Comparison of ENCODE assay signal across 1 cellular context in genomic region chr11:47494996-47495855, GRCh38.
TF ChIP-seq lines count a peak whose summit lies in the region.

No MANE protein-coding gene starts in this region.

TF ChIP-seq in GM12878, 131 proteins besides CTCF, POLR2A, EP300 and RAD21:
- TF ChIP-seq FOXM1 (IDR thresholded peaks at IDR 0.05; ENCODE audit: low read depth, low read length), result no peak
- no peak for TF ChIP-seq CEBPB (IDR thresholded peaks at IDR 0.05; ENCODE audit: borderline replicate concordance in 1 of 2, low read depth in 2 of 2, low read length in 2 of 2)
- TF ChIP-seq MXI1 (IDR thresholded peaks at IDR 0.05; ENCODE audit: low read depth, low read length), result no peak
- no peak for TF ChIP-seq MEF2A (IDR thresholded peaks at IDR 0.05; ENCODE audit: insufficient read depth, low read depth, low read length)
- no peak for TF ChIP-seq RUNX3 (IDR thresholded peaks at IDR 0.05; ENCODE audit: low read length)
- TF ChIP-seq ZBED1 (IDR thresholded peaks at IDR 0.05; ENCODE audit: borderline replicate concordance), result no peak
- no peak for TF ChIP-seq FOXK2 (IDR thresholded peaks at IDR 0.05)
- TF ChIP-seq, protein P1, sequence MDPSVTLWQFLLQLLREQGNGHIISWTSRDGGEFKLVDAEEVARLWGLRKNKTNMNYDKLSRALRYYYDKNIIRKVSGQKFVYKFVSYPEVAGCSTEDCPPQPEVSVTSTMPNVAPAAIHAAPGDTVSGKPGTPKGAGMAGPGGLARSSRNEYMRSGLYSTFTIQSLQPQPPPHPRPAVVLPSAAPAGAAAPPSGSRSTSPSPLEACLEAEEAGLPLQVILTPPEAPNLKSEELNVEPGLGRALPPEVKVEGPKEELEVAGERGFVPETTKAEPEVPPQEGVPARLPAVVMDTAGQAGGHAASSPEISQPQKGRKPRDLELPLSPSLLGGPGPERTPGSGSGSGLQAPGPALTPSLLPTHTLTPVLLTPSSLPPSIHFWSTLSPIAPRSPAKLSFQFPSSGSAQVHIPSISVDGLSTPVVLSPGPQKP (IDR thresholded peaks at IDR 0.05; ENCODE audit: low read depth, low read length), result no peak
- TF ChIP-seq SIX5 (IDR thresholded peaks at IDR 0.05; ENCODE audit: low read depth, low read length, severe bottlenecking), result no peak
- TF ChIP-seq ZZZ3 (IDR thresholded peaks at IDR 0.05; ENCODE audit: control insufficient read depth, insufficient read length, low read depth), result no peak
- TF ChIP-seq, protein P2, sequence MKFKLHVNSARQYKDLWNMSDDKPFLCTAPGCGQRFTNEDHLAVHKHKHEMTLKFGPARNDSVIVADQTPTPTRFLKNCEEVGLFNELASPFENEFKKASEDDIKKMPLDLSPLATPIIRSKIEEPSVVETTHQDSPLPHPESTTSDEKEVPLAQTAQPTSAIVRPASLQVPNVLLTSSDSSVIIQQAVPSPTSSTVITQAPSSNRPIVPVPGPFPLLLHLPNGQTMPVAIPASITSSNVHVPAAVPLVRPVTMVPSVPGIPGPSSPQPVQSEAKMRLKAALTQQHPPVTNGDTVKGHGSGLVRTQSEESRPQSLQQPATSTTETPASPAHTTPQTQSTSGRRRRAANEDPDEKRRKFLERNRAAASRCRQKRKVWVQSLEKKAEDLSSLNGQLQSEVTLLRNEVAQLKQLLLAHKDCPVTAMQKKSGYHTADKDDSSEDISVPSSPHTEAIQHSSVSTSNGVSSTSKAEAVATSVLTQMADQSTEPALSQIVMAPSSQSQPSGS (IDR thresholded peaks at IDR 0.05; ENCODE audit: low read length), result no peak
- TF ChIP-seq MYB (IDR thresholded peaks at IDR 0.05; ENCODE audit: borderline replicate concordance, low read depth, low read length), result no peak
- TF ChIP-seq NRF1 (conservative IDR thresholded peaks at IDR 0.05; ENCODE audit: low read depth, low read length), result no peak
- no peak for TF ChIP-seq E2F8 (IDR thresholded peaks at IDR 0.05; ENCODE audit: low read depth, partially characterized antibody)
- TF ChIP-seq SMARCA5 (IDR thresholded peaks at IDR 0.05), result no peak
- no peak for TF ChIP-seq SUPT20H (IDR thresholded peaks at IDR 0.05; ENCODE audit: borderline replicate concordance, control insufficient read depth, low read depth, low read length)
- TF ChIP-seq CBX3 (IDR thresholded peaks at IDR 0.05; ENCODE audit: borderline replicate concordance, low read depth), result no peak
- TF ChIP-seq POLR2AphosphoS5 (IDR thresholded peaks at IDR 0.05; ENCODE audit: low read length), result no peak
- no peak for TF ChIP-seq HDGF (IDR thresholded peaks at IDR 0.05)
